In the genomic region with DNA sequence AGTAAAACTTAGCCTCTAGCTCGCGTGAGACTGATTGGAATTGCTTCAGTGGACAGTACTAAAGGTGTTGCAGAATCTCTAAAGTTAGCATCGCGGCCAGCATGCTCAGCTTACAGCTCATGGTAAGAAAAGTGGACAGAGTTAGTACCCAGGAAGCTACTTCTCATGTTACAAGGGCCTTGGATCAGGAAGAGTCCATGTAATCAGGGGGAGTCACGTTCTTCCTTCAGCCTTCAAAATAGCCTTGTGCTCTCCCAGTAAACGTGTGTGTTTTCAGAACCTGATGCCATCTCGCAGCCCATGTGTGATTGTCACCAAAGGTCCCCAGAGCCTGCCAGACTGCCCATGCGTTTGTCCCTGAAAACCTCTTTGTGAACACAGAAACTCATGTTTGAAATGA, we compare ENCODE assay signal across 21 cellular contexts.
A peak's percentile ranks its signal among the peaks of the same experiment; 100 is the strongest.
DNase-seq lines count a peak whose midpoint lies in the region; ATAC-seq and TF ChIP-seq lines count a peak whose summit lies in the region.
"Had no signal": no experiment of that assay in that cellular context is flagged by ENCODE, and none has a peak within 500 bp of the region (broad histone marks: within the 10 kb centered on the region; RNA-seq: fewer than 3 reads in every experiment).

No MANE protein-coding gene starts in this region.

- peaks cover 0 to 16% (median 5%) of the 10 kb centered on the region in 9 donors for H3K4me1 ChIP-seq in heart right ventricle
- H3K4me1 ChIP-seq in endodermal cell (ENCODE audit: control insufficient read depth, insufficient read depth, low read length), result no peaks in the 10 kb centered on the region
- no peaks in the 10 kb centered on the region for H3K4me1 ChIP-seq in mesendoderm (ENCODE audit: control insufficient read depth, low read depth, low read length)
- H3K4me1 ChIP-seq: breast epithelium had no signal

- TF ChIP-seq CTCF in heart right ventricle (IDR thresholded peaks at IDR 0.05) (no peak), endodermal cell (conservative IDR thresholded peaks at IDR 0.05) (no peak)

- H3K4me3 Mint-ChIP-seq in endodermal cell, result no peak overlapping the region
- H3K4me3 Mint-ChIP-seq: activated CD8-positive, alpha-beta memory T cell treated with anti-CD3 and anti-CD28 coated beads, Interleukin-2, amount 10 ng/mL, durations not matched to agents 7 days and 5 days; CD4-positive, alpha-beta memory T cell had no signal

- H3K9ac ChIP-seq in endodermal cell (ENCODE audit: extremely low read depth, low read length, poor library complexity, severe bottlenecking), result no peak overlapping the region
- H3K9ac ChIP-seq in mesendoderm (ENCODE audit: low read length), result no peak overlapping the region

- 76 to 78% methylated on average over 8 of the region's 8 CpGs for WGBS in heart right ventricle, 2 donors
- WGBS in endodermal cell (ENCODE audit: insufficient coverage in 1 of 2, insufficient read length in 1 of 2), 2 experiments, result 84 to 92% methylated on average over 7 to 8 of the region's 8 CpGs
- WGBS in mesendoderm (ENCODE audit: extremely low coverage, insufficient coverage, low lambda C conversion rate), result no CpG with 5 or more reads among the region's 8 CpGs

- H3K79me2 ChIP-seq in mesendoderm (ENCODE audit: control insufficient read depth, insufficient read depth, low read length), result no peaks in the 10 kb centered on the region

- H3K4ac ChIP-seq in mesendoderm (ENCODE audit: low read depth, low read length), result no peak overlapping the region

- H3K27ac ChIP-seq in heart right ventricle (no peak overlapping the region), endodermal cell (ENCODE audit: low read depth, low read length) (no peak overlapping the region), mesendoderm (ENCODE audit: low read depth, low read length) (no peak overlapping the region)
- H3K27ac ChIP-seq: breast epithelium, gastroesophageal sphincter, HL-60 had no signal

- peaks cover 17% of the 10 kb centered on the region for H3K9me3 Mint-ChIP-seq in endodermal cell

- H2BK5ac ChIP-seq in mesendoderm (ENCODE audit: low read length), result no peak overlapping the region

- H3K36me3 Mint-ChIP-seq in endodermal cell (ENCODE audit: low read depth), result peaks cover 79% of the 10 kb centered on the region
- H3K36me3 Mint-ChIP-seq: activated CD8-positive, alpha-beta memory T cell treated with anti-CD3 and anti-CD28 coated beads, Interleukin-2, amount 10 ng/mL, durations not matched to agents 7 days and 5 days had no signal

- H2BK120ac ChIP-seq in mesendoderm (ENCODE audit: low read depth, low read length), result no peak overlapping the region

- H2BK15ac ChIP-seq in mesendoderm (replicated peaks; ENCODE audit: low read depth), result no peak overlapping the region

- no peak overlapping the region for H3K4me2 ChIP-seq in mesendoderm (ENCODE audit: low read length)

- peaks cover 8% of the 10 kb centered on the region for H3K4me1 Mint-ChIP-seq in endodermal cell
- H3K4me1 Mint-ChIP-seq: activated CD8-positive, alpha-beta memory T cell treated with anti-CD3 and anti-CD28 coated beads, Interleukin-2, amount 10 ng/mL, durations not matched to agents 7 days and 5 days; CD4-positive, alpha-beta memory T cell had no signal

- no peak overlapping the region for H2AK5ac ChIP-seq in mesendoderm (ENCODE audit: low read length)

- H3K27ac Mint-ChIP-seq in endodermal cell, result peak overlapping the region; percentile 26
- H3K27ac Mint-ChIP-seq: activated CD8-positive, alpha-beta memory T cell treated with anti-CD3 and anti-CD28 coated beads, Interleukin-2, amount 10 ng/mL, durations not matched to agents 7 days and 5 days had no signal

- H3K27me3 Mint-ChIP-seq in endodermal cell (ENCODE audit: insufficient read depth), result no peaks in the 10 kb centered on the region
- H3K27me3 Mint-ChIP-seq: activated CD8-positive, alpha-beta memory T cell treated with anti-CD3 and anti-CD28 coated beads, Interleukin-2, amount 10 ng/mL, durations not matched to agents 7 days and 5 days had no signal

- ATAC-seq in left cardiac atrium, result peak; percentile 28 to 54
- no peak for ATAC-seq in heart right ventricle
- ATAC-seq in GM18861 (IDR thresholded peaks at IDR 0.05; ENCODE audit: unreplicated experiment), result no peak
- ATAC-seq in GM21576 (IDR thresholded peaks at IDR 0.05; ENCODE audit: unreplicated experiment), result no peak
- ATAC-seq: activated CD8-positive, alpha-beta memory T cell treated with anti-CD3 and anti-CD28 coated beads, Interleukin-2, amount 10 ng/mL, durations not matched to agents 7 days and 5 days; gastroesophageal sphincter; GM12878; HCT116; left colon had no signal

- no peak overlapping the region for H3K23ac ChIP-seq in mesendoderm (ENCODE audit: low read length)

- intact Hi-C loops in left cardiac atrium (cut with DNase I) (no loop called here), heart right ventricle (cut with DNase I) (no loop called here)

- H4K5ac ChIP-seq in mesendoderm (ENCODE audit: low read length), result no peak overlapping the region

- no peak overlapping the region for H3K56ac ChIP-seq in mesendoderm (ENCODE audit: low read length)

- DNase-seq in left cardiac atrium, result no peak
- no peak for DNase-seq in heart right ventricle
- no peak for DNase-seq in endodermal cell
- peak; percentile 60 for DNase-seq in mesendoderm
- no peak for DNase-seq in NCI-H2227 treated with DMSO at 0.1 percent for 48 hours (lab: John Stamatoyannopoulos, UW)
- DNase-seq in D341Med (ENCODE audit: low spot score), result no peak
- DNase-seq: activated CD8-positive, alpha-beta memory T cell treated with anti-CD3 and anti-CD28 coated beads, Interleukin-2, amount 10 ng/mL, durations not matched to agents 7 days and 5 days; activated gamma-delta T cell treated with Interleukin-2 at 50 U/mL for 16 hours; CD4-positive, alpha-beta memory T cell; effector CD8-positive, alpha-beta T cell; left colon; NCI-H1930; retina; RPMI8226 had no signal

- no peak overlapping the region for H3K4me3 ChIP-seq in heart right ventricle
- H3K4me3 ChIP-seq in endodermal cell (ENCODE audit: low read length), result no peak overlapping the region
- no peak overlapping the region for H3K4me3 ChIP-seq in mesendoderm (ENCODE audit: low read length)
- H3K4me3 ChIP-seq: breast epithelium, gastroesophageal sphincter, GM12878 had no signal

- H3K27me3 ChIP-seq in heart right ventricle, result no peaks in the 10 kb centered on the region
- H3K27me3 ChIP-seq in endodermal cell (ENCODE audit: control insufficient read depth, insufficient read depth, low read length, poor library complexity, severe bottlenecking), result no peaks in the 10 kb centered on the region
- H3K27me3 ChIP-seq in mesendoderm (ENCODE audit: insufficient read depth, low read length, poor library complexity), result no peaks in the 10 kb centered on the region
- H3K27me3 ChIP-seq: breast epithelium, gastroesophageal sphincter had no signal

- H3K36me3 ChIP-seq in heart right ventricle (peaks cover 0 to 13% (median 0%) of the 10 kb centered on the region in 9 donors), endodermal cell (ENCODE audit: control insufficient read depth, insufficient read depth, low read length) (peaks cover 80% of the 10 kb centered on the region), mesendoderm (ENCODE audit: control insufficient read depth, insufficient read depth, low read length) (no peaks in the 10 kb centered on the region)
- H3K36me3 ChIP-seq: breast epithelium had no signal

- H3K9me3 ChIP-seq in heart right ventricle, result peaks cover 0 to 17% (median 6%) of the 10 kb centered on the region in 11 donors
- H3K9me3 ChIP-seq in endodermal cell (ENCODE audit: control insufficient read depth, low read length), result peaks cover 23% of the 10 kb centered on the region
- H3K9me3 ChIP-seq: breast epithelium had no signal

- H3K18ac ChIP-seq in mesendoderm (ENCODE audit: low read length), result no peak overlapping the region

- no peak overlapping the region for H4K8ac ChIP-seq in mesendoderm (ENCODE audit: low read depth, low read length)

- H3K79me1 ChIP-seq in mesendoderm (ENCODE audit: low read length), result peaks cover 2% of the 10 kb centered on the region

Comparison
In these comparisons a context has a peak if more than half of its experiments do, and no peak if none do; other contexts are left out.
1. ATAC-seq: peak in left cardiac atrium (2 of 2); none in heart right ventricle (0 of 8), GM18861 (single experiment) and GM21576 (single experiment).